Comparison of ENCODE assay signal across 1 cellular context in genomic region chr14:74019408-74019714, GRCh38.
TF ChIP-seq lines count a peak whose summit lies in the region.

No MANE protein-coding gene starts in this region.

TF ChIP-seq in WTC11, 78 proteins besides CTCF, POLR2A, EP300 and RAD21 (continued from another document):
- TF ChIP-seq JUN (CRISPR knock-in tag; IDR thresholded peaks at IDR 0.05) (no peak), USF2 (CRISPR knock-in tag; IDR thresholded peaks at IDR 0.05) (no peak), TEAD4 (CRISPR knock-in tag; IDR thresholded peaks at IDR 0.05) (no peak), STAT6 (CRISPR knock-in tag; conservative IDR thresholded peaks at IDR 0.05; ENCODE audit: low read depth) (no peak), SMAD3 (CRISPR knock-in tag; IDR thresholded peaks at IDR 0.05; ENCODE audit: borderline replicate concordance) (no peak), FOXK1 (CRISPR knock-in tag; IDR thresholded peaks at IDR 0.05) (no peak), ERG (CRISPR knock-in tag; IDR thresholded peaks at IDR 0.05) (no peak), CREB1 (CRISPR knock-in tag; IDR thresholded peaks at IDR 0.05) (no peak), PREB (CRISPR knock-in tag; IDR thresholded peaks at IDR 0.05; ENCODE audit: borderline replicate concordance) (no peak)
